ENCODE assay signal across 17 cellular contexts in genomic region chr10:44809652-44810051, GRCh38.
A peak's percentile ranks its signal among the peaks of the same experiment; 100 is the strongest.
DNase-seq lines count a peak whose midpoint lies in the region; ATAC-seq and TF ChIP-seq lines count a peak whose summit lies in the region.
"Had no signal": no experiment of that assay in that cellular context is flagged by ENCODE, and none has a peak within 500 bp of the region (broad histone marks: within the 10 kb centered on the region; RNA-seq: fewer than 3 reads in every experiment).

No MANE protein-coding gene starts in this region.

- H3K36me3 ChIP-seq in NT2/D1 (ENCODE audit: insufficient read depth, insufficient read length, low read length) (no peaks in the 10 kb centered on the region), gastroesophageal sphincter (no peaks in the 10 kb centered on the region)

- no peak for TF ChIP-seq EP300 in gastroesophageal sphincter (IDR thresholded peaks at IDR 0.05)

- H3K27ac Mint-ChIP-seq in osteocyte (ENCODE audit: unreplicated experiment) = no peak overlapping the region
- H3K27ac Mint-ChIP-seq: stimulated activated naive CD8-positive, alpha-beta T cell treated with anti-CD3 and anti-CD28 coated beads, Interleukin-15, amount 100 ng/mL, for 72 hours had no signal

- peaks cover 4% of the 10 kb centered on the region for H3K27me3 Mint-ChIP-seq in osteocyte (ENCODE audit: unreplicated experiment)

- H3K4me1 ChIP-seq in NT2/D1 (ENCODE audit: insufficient read depth, insufficient read length) (no peaks in the 10 kb centered on the region), gastroesophageal sphincter (peaks cover 0 to 12% (median 0%) of the 10 kb centered on the region in 3 donors)

- H3K9me3 Mint-ChIP-seq in osteocyte (ENCODE audit: unreplicated experiment) = peaks cover 18% of the 10 kb centered on the region

- ATAC-seq in gastroesophageal sphincter = no peak
- ATAC-seq: HCT116; stimulated activated naive CD8-positive, alpha-beta T cell treated with anti-CD3 and anti-CD28 coated beads, Interleukin-15, amount 100 ng/mL, for 72 hours had no signal

- H3K4me3 ChIP-seq in NT2/D1 (ENCODE audit: insufficient read length, low read depth) (no peak overlapping the region), fibroblast of mammary gland (ENCODE audit: control insufficient read depth, low read depth, low read length) (no peak overlapping the region), gastroesophageal sphincter (no peak overlapping the region)

- H3K27ac ChIP-seq in gastroesophageal sphincter = no peak overlapping the region
- H3K27ac ChIP-seq: epithelial cell of prostate had no signal

- H3K9me3 ChIP-seq in NT2/D1 (ENCODE audit: insufficient read depth, low read length) (peaks cover 10% of the 10 kb centered on the region; the same call in 1 of the 2 replicates), gastroesophageal sphincter (no peaks in the 10 kb centered on the region)

- no peaks in the 10 kb centered on the region for H3K27me3 ChIP-seq in NT2/D1 (ENCODE audit: insufficient read depth, insufficient read length)
- peaks cover 7% of the 10 kb centered on the region for H3K27me3 ChIP-seq in gastroesophageal sphincter

- H3K36me3 Mint-ChIP-seq in osteocyte (ENCODE audit: unreplicated experiment) = peaks cover 8% of the 10 kb centered on the region

- TF ChIP-seq CTCF in fibroblast of mammary gland (conservative IDR thresholded peaks at IDR 0.05; ENCODE audit: control insufficient read depth, insufficient read depth, low read depth, low read length) = peak; percentile 47
- TF ChIP-seq CTCF in osteocyte (IDR thresholded peaks at IDR 0.05) = peak; percentile 12
- no peak for TF ChIP-seq CTCF in gastroesophageal sphincter (IDR thresholded peaks at IDR 0.05)

- no peak for TF ChIP-seq POLR2A in gastroesophageal sphincter (IDR thresholded peaks at IDR 0.05)

- H3K4me1 Mint-ChIP-seq in osteocyte (ENCODE audit: unreplicated experiment) = peaks cover 42% of the 10 kb centered on the region
- H3K4me1 Mint-ChIP-seq: stimulated activated naive CD8-positive, alpha-beta T cell treated with anti-CD3 and anti-CD28 coated beads, Interleukin-15, amount 100 ng/mL, for 72 hours had no signal

- H3K9ac ChIP-seq in NT2/D1 (ENCODE audit: insufficient read length, low read depth) = no peak overlapping the region

- no peak overlapping the region for H3K4me3 Mint-ChIP-seq in osteocyte (ENCODE audit: unreplicated experiment)
- H3K4me3 Mint-ChIP-seq: stimulated activated naive CD8-positive, alpha-beta T cell treated with anti-CD3 and anti-CD28 coated beads, Interleukin-15, amount 100 ng/mL, for 72 hours had no signal

- peak; percentile 29 for DNase-seq in DMS53 (lab: John Stamatoyannopoulos, UW)
- DNase-seq in DMS53 treated with DMSO at 0.1 percent for 48 hours (lab: John Stamatoyannopoulos, UW; ENCODE audit: unreplicated experiment) = no peak
- peak; percentile 87 for DNase-seq in NT2/D1 (ENCODE audit: low read depth, low spot score)
- peak; percentile 43 for DNase-seq in fibroblast of mammary gland (ENCODE audit: low read depth)
- no peak for DNase-seq in osteocyte (ENCODE audit: extremely low spot score, unreplicated experiment)
- no peak for DNase-seq in NCI-H2029 (lab: John Stamatoyannopoulos, UW)
- DNase-seq in NCI-H128 (lab: John Stamatoyannopoulos, UW; ENCODE audit: unreplicated experiment) = no peak
- DNase-seq: 8988T; activated naive CD4-positive, alpha-beta T cell treated with Interleukin-2 at 50 U/mL for 16 hours; cerebellar nuclear complex; hippocampal formation; MV-4-11; small intestine; stimulated activated naive CD8-positive, alpha-beta T cell treated with anti-CD3 and anti-CD28 coated beads, Interleukin-15, amount 100 ng/mL, for 72 hours had no signal

Comparison
In these comparisons a context has a peak if more than half of its experiments do, and no peak if none do; other contexts are left out.
1. DNase-seq: peak in DMS53 (single experiment), NT2/D1 (single experiment) and fibroblast of mammary gland (single experiment); none in DMS53 treated with DMSO at 0.1 percent for 48 hours (single experiment), osteocyte (single experiment), NCI-H2029 (single experiment) and NCI-H128 (single experiment).
2. CTCF ChIP-seq: peak in fibroblast of mammary gland (single experiment) and osteocyte (single experiment); none in gastroesophageal sphincter (0 of 4).